Comparison of ENCODE assay signal across 1 cellular context in genomic region chr4:99022566-99022965, GRCh38.
TF ChIP-seq lines count a peak whose summit lies in the region.

No MANE protein-coding gene starts in this region.

TF ChIP-seq in HepG2, 621 proteins besides CTCF, POLR2A, EP300 and RAD21 (continued from another document):
- no peak for TF ChIP-seq ZBTB39 (CRISPR knock-in tag; IDR thresholded peaks at IDR 0.05)
- no peak for TF ChIP-seq ZNF549 (CRISPR knock-in tag; IDR thresholded peaks at IDR 0.05)
- TF ChIP-seq RBM22 (optimal IDR thresholded peaks at IDR 0.05; ENCODE audit: low read length): peak; percentile 25
- TF ChIP-seq CCDC6 (CRISPR knock-in tag; IDR thresholded peaks at IDR 0.05): no peak
- TF ChIP-seq MLLT10 (CRISPR knock-in tag; IDR thresholded peaks at IDR 0.05): no peak
- TF ChIP-seq ZBTB33 (CRISPR knock-in tag; IDR thresholded peaks at IDR 0.05): 0 out of 2 replicates have a peak, but pooled peaks have one; percentile 23
- no peak for TF ChIP-seq ZNF282 (IDR thresholded peaks at IDR 0.05; ENCODE audit: partially characterized antibody)
- no peak for TF ChIP-seq GZF1 (CRISPR knock-in tag; IDR thresholded peaks at IDR 0.05)
- TF ChIP-seq ATF7-NPFF (CRISPR knock-in tag; IDR thresholded peaks at IDR 0.05; ENCODE audit: low read depth): no peak
- TF ChIP-seq ZNF230 (CRISPR knock-in tag; IDR thresholded peaks at IDR 0.05): no peak
- no peak for TF ChIP-seq HOMEZ (CRISPR knock-in tag; IDR thresholded peaks at IDR 0.05; ENCODE audit: low read depth)
- no peak for TF ChIP-seq ZNF446 (CRISPR knock-in tag; IDR thresholded peaks at IDR 0.05)
